In the genomic region with DNA sequence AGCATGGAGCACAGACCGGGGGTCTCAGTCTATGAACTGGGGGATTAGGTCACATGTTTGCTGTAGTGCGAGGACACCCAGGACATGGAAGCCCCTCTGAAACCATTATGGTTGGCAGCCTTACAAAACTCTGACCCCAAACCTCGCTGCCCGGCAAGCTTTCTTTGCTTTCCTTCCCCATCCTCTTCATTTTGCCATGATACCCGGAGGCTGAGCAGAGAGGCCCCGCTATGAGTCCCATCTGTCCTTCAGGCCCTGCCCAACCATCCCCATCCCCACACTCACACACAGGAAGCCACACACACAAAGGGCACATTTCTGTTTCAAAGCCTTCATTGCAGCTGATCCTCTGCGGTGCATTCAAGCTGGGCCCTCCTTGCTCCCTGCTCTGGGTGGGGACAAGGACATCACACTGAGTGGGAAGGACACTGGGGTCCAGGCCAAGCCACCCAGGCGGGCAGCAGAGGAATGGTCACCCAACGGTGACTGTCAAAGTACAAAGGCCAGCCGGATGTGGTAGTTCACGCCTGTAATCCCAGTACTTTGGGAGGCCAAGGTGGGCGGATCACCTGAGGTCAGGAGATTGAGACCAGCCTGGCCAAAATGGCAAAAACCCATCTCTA, we compare ENCODE assay signal across 20 cellular contexts.
"Had no signal": no experiment of that assay in that cellular context is flagged by ENCODE, and none has a peak within 500 bp of the region (broad histone marks: within the 10 kb centered on the region; RNA-seq: fewer than 3 reads in every experiment).

No MANE protein-coding gene starts in this region.

- H3K4me3 ChIP-seq: lung, testis had no signal

- ATAC-seq: activated naive CD8-positive, alpha-beta T cell treated with anti-CD3 and anti-CD28 coated beads, Interleukin-2, amount 50 U/mL, for 24 hours; esophagus mucosa had no signal

- H3K4me1 Mint-ChIP-seq: activated naive CD8-positive, alpha-beta T cell treated with anti-CD3 and anti-CD28 coated beads, Interleukin-2, amount 50 U/mL, for 24 hours; mesothelial cell of epicardium had no signal

- H3K4me1 ChIP-seq: testis had no signal

- H3K4me3 Mint-ChIP-seq: activated naive CD8-positive, alpha-beta T cell treated with anti-CD3 and anti-CD28 coated beads, Interleukin-2, amount 50 U/mL, for 24 hours; activated T-cell treated with anti-CD3 and anti-CD28 coated beads, Interleukin-2, amount 50 U/mL, for 24 hours; mesothelial cell of epicardium; nephron had no signal

- H3K27ac Mint-ChIP-seq: activated naive CD8-positive, alpha-beta T cell treated with anti-CD3 and anti-CD28 coated beads, Interleukin-2, amount 50 U/mL, for 24 hours; activated T-cell treated with anti-CD3 and anti-CD28 coated beads, Interleukin-2, amount 50 U/mL, for 24 hours; activated T-helper 2 cell treated with anti-CD3 and anti-CD28 coated beads, Interferon-gamma antibody, Interleukin-2, Interleukin-4, amounts not matched to agents 10 μg/mL and 5 μg/mL and 100 μg/mL, durations not matched to agents 14 hours and 24 hours and 36 hours; mesothelial cell of epicardium; nephron had no signal

- H3K9me3 Mint-ChIP-seq: activated naive CD8-positive, alpha-beta T cell treated with anti-CD3 and anti-CD28 coated beads, Interleukin-2, amount 50 U/mL, for 24 hours; activated T-cell treated with anti-CD3 and anti-CD28 coated beads, Interleukin-2, amount 50 U/mL, for 24 hours; activated T-helper 2 cell treated with anti-CD3 and anti-CD28 coated beads, Interferon-gamma antibody, Interleukin-2, Interleukin-4, amounts not matched to agents 10 μg/mL and 5 μg/mL and 100 μg/mL, durations not matched to agents 14 hours and 24 hours and 36 hours; mesothelial cell of epicardium; nephron had no signal

- H3K27me3 ChIP-seq: testis had no signal

- DNase-seq: activated naive CD4-positive, alpha-beta T cell; activated naive CD8-positive, alpha-beta T cell treated with anti-CD3 and anti-CD28 coated beads, Interleukin-2, amount 50 U/mL, for 24 hours; activated T-cell treated with anti-CD3 and anti-CD28 coated beads, Interleukin-2, amount 50 U/mL, for 24 hours; dermis blood vessel endothelial cell; effector CD8-positive, alpha-beta T cell; foreskin melanocyte; nucleus accumbens; stimulated activated CD4-positive, alpha-beta T cell treated with anti-CD3 and anti-CD28 coated beads, Interleukin-4, amount 100 ng/mL, for 1 hour; stimulated activated naive CD4-positive, alpha-beta T cell; T-helper 1 cell; testis; trophoblast cell had no signal

- H3K36me3 Mint-ChIP-seq: mesothelial cell of epicardium had no signal

- H3K9me3 ChIP-seq: testis had no signal

- H3K27ac ChIP-seq: testis had no signal

- FAIRE-seq: endothelial cell of umbilical vein, kidney, TTC549 had no signal
